Comparison of ENCODE assay signal across 16 cellular contexts in the genomic region with DNA sequence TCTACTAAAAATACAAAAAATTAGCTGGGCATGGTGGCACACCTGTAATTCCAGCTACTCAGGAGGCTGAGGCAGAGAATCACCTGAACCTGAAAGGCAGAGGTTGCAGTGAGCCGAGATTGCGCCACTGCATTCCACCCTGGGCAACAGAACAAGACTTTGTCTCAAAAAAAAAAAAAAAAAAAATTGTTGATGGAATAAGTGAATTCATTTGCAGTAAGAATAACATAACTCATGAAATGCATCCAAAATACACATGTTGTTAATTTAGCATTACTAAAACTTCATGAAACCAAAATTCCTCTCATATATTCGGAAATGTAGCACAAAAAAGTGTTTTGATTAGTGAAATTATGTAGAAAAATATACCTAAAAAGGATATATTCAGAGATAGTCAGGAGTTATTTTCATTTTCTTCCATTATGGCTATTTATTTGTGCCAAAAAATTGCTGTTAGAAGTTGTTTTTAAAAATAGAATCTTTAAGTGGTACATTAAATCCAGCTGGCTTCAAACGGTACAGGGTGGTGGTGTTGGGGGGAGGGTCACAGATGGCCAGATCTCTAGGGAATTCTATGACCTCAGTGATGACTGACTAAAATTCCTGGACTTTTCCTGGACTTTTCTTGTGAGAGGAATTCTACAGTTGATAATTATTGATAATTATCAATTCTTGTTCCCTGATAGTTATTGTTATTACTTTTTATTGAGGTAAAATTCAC.
DNase-seq lines count a peak whose midpoint lies in the region; ATAC-seq and TF ChIP-seq lines count a peak whose summit lies in the region.
"Had no signal": no experiment of that assay in that cellular context is flagged by ENCODE, and none has a peak within 500 bp of the region (broad histone marks: within the 10 kb centered on the region; RNA-seq: fewer than 3 reads in every experiment).

No MANE protein-coding gene starts in this region.

- H3K4me3 ChIP-seq in coronary artery, result no peak overlapping the region
- H3K4me3 ChIP-seq: psoas muscle, uterus had no signal

- peaks cover 3% of the 10 kb centered on the region for H3K36me3 Mint-ChIP-seq in osteocyte (ENCODE audit: unreplicated experiment)
- no peaks in the 10 kb centered on the region for H3K36me3 Mint-ChIP-seq in T-cell
- no peaks in the 10 kb centered on the region for H3K36me3 Mint-ChIP-seq in T-helper 2 cell treated with Interferon-gamma antibody and Interleukin-4, amounts not matched to agents 5 μg/mL and 100 μg/mL, for 36 hours (ENCODE audit: low read depth)

- H3K4me1 Mint-ChIP-seq in osteocyte (ENCODE audit: unreplicated experiment), result peaks cover 23% of the 10 kb centered on the region
- no peaks in the 10 kb centered on the region for H3K4me1 Mint-ChIP-seq in T-cell
- peaks cover 2% of the 10 kb centered on the region for H3K4me1 Mint-ChIP-seq in T-helper 2 cell treated with Interferon-gamma antibody and Interleukin-4, amounts not matched to agents 5 μg/mL and 100 μg/mL, for 36 hours (ENCODE audit: low read depth)

- H3K27me3 Mint-ChIP-seq in osteocyte (ENCODE audit: unreplicated experiment), result no peaks in the 10 kb centered on the region
- H3K27me3 Mint-ChIP-seq in T-cell, result peaks cover 3 to 5% of the 10 kb centered on the region in 2 donors
- H3K27me3 Mint-ChIP-seq in T-helper 2 cell treated with Interferon-gamma antibody and Interleukin-4, amounts not matched to agents 5 μg/mL and 100 μg/mL, for 36 hours (ENCODE audit: low read depth), result no peaks in the 10 kb centered on the region

- no peak for ATAC-seq in T-cell (replicated peaks in 1 of 4)

- H3K27ac Mint-ChIP-seq in osteocyte (ENCODE audit: unreplicated experiment), result peak overlapping the region; percentile 31
- H3K27ac Mint-ChIP-seq in T-cell, result no peak overlapping the region
- H3K27ac Mint-ChIP-seq in T-helper 2 cell treated with Interferon-gamma antibody and Interleukin-4, amounts not matched to agents 5 μg/mL and 100 μg/mL, for 36 hours, result no peak overlapping the region

- TF ChIP-seq CTCF in coronary artery (IDR thresholded peaks at IDR 0.05) (no peak), osteocyte (IDR thresholded peaks at IDR 0.05) (no peak)

- CTCF ChIA-PET in T-cell (lab: Charles Lee), result no interaction called here

- POLR2A ChIA-PET in T-cell (lab: Charles Lee), result no interaction called here

- H3K9me3 Mint-ChIP-seq in osteocyte (ENCODE audit: unreplicated experiment) (peaks cover 10% of the 10 kb centered on the region), T-cell (peaks cover 1 to 6% (median 3%) of the 10 kb centered on the region in 3 donors)
- H3K9me3 Mint-ChIP-seq in T-helper 2 cell treated with Interferon-gamma antibody and Interleukin-4, amounts not matched to agents 5 μg/mL and 100 μg/mL, for 36 hours, result peaks cover 17% of the 10 kb centered on the region

- DNase-seq in DMS 273 (lab: John Stamatoyannopoulos, UW; ENCODE audit: unreplicated experiment) (peak; percentile 63), NCI-H2171 (lab: John Stamatoyannopoulos, UW) (peak; percentile 16), coronary artery (ENCODE audit: low spot score) (no peak), osteocyte (ENCODE audit: extremely low spot score, unreplicated experiment) (no peak), mesenteric fat pad (ENCODE audit: low spot score) (no peak), NCI-H1048 (lab: John Stamatoyannopoulos, UW) (no peak), T-cell (no peak)
- DNase-seq in T-helper 2 cell treated with Interferon-gamma antibody and Interleukin-4, amounts not matched to agents 5 μg/mL and 100 μg/mL, for 36 hours (ENCODE audit: low spot score), result no peak
- DNase-seq: dorsolateral prefrontal cortex; GDM1; GOT3; NCI-H2081 treated with DMSO at 0.1 percent for 48 hours; psoas muscle; stimulated activated CD4-positive, alpha-beta T cell treated with anti-CD3 and anti-CD28 coated beads, Interleukin-2, amount 100 ng/mL, for 48 hours; uterus had no signal

- H3K27ac ChIP-seq in coronary artery, result peak overlapping the region; percentile 40 to 46
- H3K27ac ChIP-seq: dorsolateral prefrontal cortex, HL-60, psoas muscle, uterus had no signal

- peak overlapping the region; percentile 22 for H3K4me3 Mint-ChIP-seq in osteocyte (ENCODE audit: unreplicated experiment)
- no peak overlapping the region for H3K4me3 Mint-ChIP-seq in T-cell
- no peak overlapping the region for H3K4me3 Mint-ChIP-seq in T-helper 2 cell treated with Interferon-gamma antibody and Interleukin-4, amounts not matched to agents 5 μg/mL and 100 μg/mL, for 36 hours

Comparison
In these comparisons a context has a peak if more than half of its experiments do, and no peak if none do; other contexts are left out.
1. DNase-seq: peak in DMS 273 (single experiment) and NCI-H2171 (single experiment); none in coronary artery (single experiment), osteocyte (single experiment), mesenteric fat pad (single experiment), NCI-H1048 (single experiment), T-cell (0 of 34) and T-helper 2 cell treated with Interferon-gamma antibody and Interleukin-4, amounts not matched to agents 5 μg/mL and 100 μg/mL, for 36 hours (single experiment).